ENCODE assay signal across 16 cellular contexts in the genomic region with DNA sequence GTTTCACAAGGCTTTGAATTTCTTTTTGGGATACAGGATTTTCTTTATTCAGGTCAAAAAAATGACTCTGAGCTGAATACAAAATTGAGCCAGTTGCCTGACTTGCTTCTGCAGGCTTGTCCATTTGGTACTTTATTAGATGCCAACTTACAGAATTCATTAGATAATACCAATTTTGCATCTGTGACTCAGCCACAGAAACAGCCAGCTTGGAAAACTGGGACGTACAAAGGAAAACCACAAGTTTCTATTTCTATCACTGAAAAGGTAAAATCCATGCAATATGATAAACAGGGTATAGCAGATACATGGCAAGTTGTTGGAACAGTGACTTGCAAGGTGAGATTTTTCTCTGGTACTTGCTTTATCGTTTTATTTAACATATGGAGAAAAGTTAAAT. TPM values are rescaled to one million over a fixed set of nuclear protein-coding genes. Genes with fewer than 3 reads are reported as not detected.
DNase-seq lines count a peak whose midpoint lies in the region; ATAC-seq and TF ChIP-seq lines count a peak whose summit lies in the region.
"Had no signal": no experiment of that assay in that cellular context is flagged by ENCODE, and none has a peak within 500 bp of the region (broad histone marks: within the 10 kb centered on the region; RNA-seq: fewer than 3 reads in every experiment).

No MANE protein-coding gene starts in this region.

- H2AK9ac ChIP-seq in IMR-90 (replicated peaks; ENCODE audit: low read depth, low read length, poor library complexity): no peak overlapping the region

- H2AK5ac ChIP-seq in IMR-90 (ENCODE audit: low read depth, low read length): no peak overlapping the region

- peaks cover 44% of the 10 kb centered on the region for H3K36me3 Mint-ChIP-seq in activated T-helper 17 cell treated with anti-CD3 and anti-CD28 coated beads, Interleukin-2, amount 50 U/mL, for 72 hours (ENCODE audit: low read depth)
- peaks cover 38% of the 10 kb centered on the region for H3K36me3 Mint-ChIP-seq in endothelial cell (ENCODE audit: low read depth, unreplicated experiment)

- H2BK120ac ChIP-seq in IMR-90 (ENCODE audit: low read depth, low read length): no peak overlapping the region

- H4K5ac ChIP-seq in IMR-90 (ENCODE audit: low read depth, low read length): no peak overlapping the region

- BruUV-seq in IMR-90 (replicated peaks; lab: Mats Ljungman, UMichigan): no TSS peak

- no peak overlapping the region for H3K18ac ChIP-seq in IMR-90 (ENCODE audit: low read depth, low read length)

- H3K27ac ChIP-seq in IMR-90 (ENCODE audit: insufficient read depth, low read length): no peak overlapping the region
- H3K27ac ChIP-seq: BLaER1 treated with 17β-estradiol and CSF1 and Interleukin-3, amounts not matched to agents 10 nM and 100 nM; HL-60 had no signal

- no peaks in the 10 kb centered on the region for H3K27me3 ChIP-seq in IMR-90 (ENCODE audit: control insufficient read depth, insufficient read depth, low read length)
- H3K27me3 ChIP-seq: BLaER1 treated with 17β-estradiol and CSF1 and Interleukin-3, amounts not matched to agents 10 nM and 100 nM had no signal

- TF ChIP-seq CTCF in IMR-90 (conservative IDR thresholded peaks at IDR 0.05; ENCODE audit: low read depth, low read length) (no peak), fibroblast of the aortic adventitia (IDR thresholded peaks at IDR 0.05; ENCODE audit: insufficient read depth, low read length) (no peak), endothelial cell (IDR thresholded peaks at IDR 0.05; ENCODE audit: unreplicated experiment) (no peak)

- H4K8ac ChIP-seq in IMR-90 (ENCODE audit: low read depth in 2 of 2, low read length in 2 of 2): no peak overlapping the region

- no peak overlapping the region for H3K4ac ChIP-seq in IMR-90 (ENCODE audit: low read depth, low read length)

- peak; percentile 22 for DNase-seq in IMR-90
- DNase-seq in fibroblast of the aortic adventitia (ENCODE audit: low read depth): peak; percentile 39
- DNase-seq in AG20443 (ENCODE audit: low spot score): no peak
- no peak for DNase-seq in endothelial cell (ENCODE audit: low spot score)
- DNase-seq in UCSD-AML1 (lab: John Stamatoyannopoulos, UW; ENCODE audit: unreplicated experiment): no peak
- no peak for DNase-seq in cerebellar cortex (ENCODE audit: low spot score)
- DNase-seq: 8988T; Calu3; CD8-positive, alpha-beta T cell; DND-41; EL; H9 had no signal

- H3K4me2 ChIP-seq in IMR-90 (ENCODE audit: low read depth, low read length): no peak overlapping the region
- H3K4me2 ChIP-seq: BLaER1 treated with 17β-estradiol and CSF1 and Interleukin-3, amounts not matched to agents 10 nM and 100 nM had no signal

- POLR2A ChIA-PET in IMR-90 (lab: Charles Lee; ENCODE audit: unreplicated experiment): no interaction called here

- no peak overlapping the region for H3K56ac ChIP-seq in IMR-90 (ENCODE audit: extremely low read depth, insufficient read depth, low read length)

- H3K9ac ChIP-seq in IMR-90 (ENCODE audit: low read depth, low read length): no peak overlapping the region
- H3K9ac ChIP-seq: BLaER1 treated with 17β-estradiol and CSF1 and Interleukin-3, amounts not matched to agents 10 nM and 100 nM had no signal

- no peak for TF ChIP-seq RAD21 in IMR-90 (IDR thresholded peaks at IDR 0.05; ENCODE audit: low read length)

- H2BK5ac ChIP-seq in IMR-90 (ENCODE audit: low read depth, low read length, poor library complexity, severe bottlenecking): no peak overlapping the region

- TF ChIP-seq POLR2A in IMR-90 (IDR thresholded peaks at IDR 0.05; ENCODE audit: low read depth, low read length): no peak

- dilution Hi-C loops in IMR-90 (cut with HindIII; ENCODE audit: low sequenced_read_pairs, unreplicated experiment): no loop called here

- WGBS in IMR-90 (ENCODE audit: extremely low coverage in 2 of 2, insufficient read length in 1 of 2), 2 experiments: no CpG with 5 or more reads among the region's 2 CpGs

- no peaks in the 10 kb centered on the region for H3K9me1 ChIP-seq in IMR-90 (ENCODE audit: insufficient read depth, low read length)

- no peak overlapping the region for H2BK15ac ChIP-seq in IMR-90 (ENCODE audit: low read depth, low read length)

- no peak overlapping the region for H3K23ac ChIP-seq in IMR-90 (ENCODE audit: low read depth, low read length)

- CTCF ChIA-PET in IMR-90 (lab: Yijun Ruan, JAX): no interaction called here

- in situ Hi-C loops in IMR-90 (cut with MboI; ENCODE audit: low sequenced_read_pairs): loop anchor here (25.0 kb wide), 1 partner anchor 963 kb away; a partner anchor contains a TSS

- no peaks in the 10 kb centered on the region for H4K20me1 ChIP-seq in IMR-90 (ENCODE audit: insufficient read depth, low read length)

- no peaks in the 10 kb centered on the region for H3K27me3 Mint-ChIP-seq in activated T-helper 17 cell treated with anti-CD3 and anti-CD28 coated beads, Interleukin-2, amount 50 U/mL, for 72 hours
- H3K27me3 Mint-ChIP-seq in endothelial cell (ENCODE audit: unreplicated experiment): no peaks in the 10 kb centered on the region
- H3K27me3 Mint-ChIP-seq: B cell had no signal

- peaks cover 14 to 28% of the 10 kb centered on the region in 2 experiments for H3K79me1 ChIP-seq in IMR-90 (ENCODE audit: low read depth in 1 of 2, low read length in 2 of 2)

- H3K36me3 ChIP-seq in IMR-90 (ENCODE audit: control insufficient read depth, insufficient read depth, low read length): peaks cover 15% of the 10 kb centered on the region

- H3K4me3 ChIP-seq in IMR-90 (ENCODE audit: insufficient read depth, low read depth, low read length) (no peak overlapping the region), fibroblast of the aortic adventitia (ENCODE audit: low read depth, low read length) (no peak overlapping the region)
- H3K4me3 ChIP-seq: BLaER1 treated with 17β-estradiol and CSF1 and Interleukin-3, amounts not matched to agents 10 nM and 100 nM had no signal

- H2AFZ ChIP-seq in IMR-90 (replicated peaks; ENCODE audit: low read length, poor library complexity): no peak overlapping the region

- peak overlapping the region; percentile 73 for H3K27ac Mint-ChIP-seq in activated T-helper 17 cell treated with anti-CD3 and anti-CD28 coated beads, Interleukin-2, amount 50 U/mL, for 72 hours
- H3K27ac Mint-ChIP-seq in endothelial cell (ENCODE audit: unreplicated experiment): no peak overlapping the region
- H3K27ac Mint-ChIP-seq: B cell; CD8-positive, alpha-beta T cell had no signal

- no peak overlapping the region for H3K4me3 Mint-ChIP-seq in activated T-helper 17 cell treated with anti-CD3 and anti-CD28 coated beads, Interleukin-2, amount 50 U/mL, for 72 hours
- H3K4me3 Mint-ChIP-seq in endothelial cell (ENCODE audit: unreplicated experiment): no peak overlapping the region
- H3K4me3 Mint-ChIP-seq: B cell; CD8-positive, alpha-beta T cell; H9 had no signal

- no peaks in the 10 kb centered on the region for H3K4me1 ChIP-seq in IMR-90 (ENCODE audit: control insufficient read depth, insufficient read depth, low read length)

- intact Hi-C loops in IMR-90 (cut with micrococcal nuclease): no loop called here

- no peak overlapping the region for H3K14ac ChIP-seq in IMR-90 (replicated peaks; ENCODE audit: low read depth, low read length)

- no peak overlapping the region for H4K91ac ChIP-seq in IMR-90 (ENCODE audit: insufficient read depth, low read depth, low read length)

- H2BK20ac ChIP-seq in IMR-90 (ENCODE audit: low read depth, low read length): no peak overlapping the region

- no peaks in the 10 kb centered on the region; the same call in 1 of the 2 replicates for H3K9me3 ChIP-seq in IMR-90 (ENCODE audit: control insufficient read depth, insufficient read depth, low read length)
- H3K9me3 ChIP-seq: BLaER1 treated with 17β-estradiol and CSF1 and Interleukin-3, amounts not matched to agents 10 nM and 100 nM had no signal

- H3K9me3 Mint-ChIP-seq in activated T-helper 17 cell treated with anti-CD3 and anti-CD28 coated beads, Interleukin-2, amount 50 U/mL, for 72 hours: no peaks in the 10 kb centered on the region
- H3K9me3 Mint-ChIP-seq in endothelial cell (ENCODE audit: unreplicated experiment): no peaks in the 10 kb centered on the region
- H3K9me3 Mint-ChIP-seq: CD8-positive, alpha-beta T cell; H9 had no signal

- H3K4me1 Mint-ChIP-seq in activated T-helper 17 cell treated with anti-CD3 and anti-CD28 coated beads, Interleukin-2, amount 50 U/mL, for 72 hours: peaks cover 41% of the 10 kb centered on the region
- H3K4me1 Mint-ChIP-seq in endothelial cell (ENCODE audit: unreplicated experiment): peaks cover 19% of the 10 kb centered on the region

- ATAC-seq in IMR-90 (ENCODE audit: low read depth): no peak
- no peak for ATAC-seq in activated T-helper 17 cell treated with anti-CD3 and anti-CD28 coated beads, Interleukin-2, amount 50 U/mL, for 72 hours (replicated peaks)
- ATAC-seq: CD8-positive, alpha-beta T cell had no signal

TF ChIP-seq in IMR-90, 13 proteins besides CTCF, POLR2A, EP300 and RAD21 (continues in another document):
- TF ChIP-seq MAFK (IDR thresholded peaks at IDR 0.05; ENCODE audit: low read depth, low read length): no peak
- TF ChIP-seq CEBPB (IDR thresholded peaks at IDR 0.05; ENCODE audit: low read depth, low read length): no peak
- no peak for TF ChIP-seq NFE2L2 (IDR thresholded peaks at IDR 0.05; ENCODE audit: low read depth, low read length)
- no peak for TF ChIP-seq CHD1 (IDR thresholded peaks at IDR 0.05; ENCODE audit: low read depth, low read length)

RNA-seq across cellular contexts. Expression of a gene that starts 5.8 kb away (rescaled TPM):
- total RNA-seq in IMR-90 (2012; rRNA removed) (28.3 TPM in 2 replicates), fibroblast of the aortic adventitia (ENCODE audit: low replicate concordance) (36.6 and 50.9 TPM in 2 replicates), endothelial cell (ENCODE audit: unreplicated experiment) (153 TPM)
- 13.6 and 16.1 TPM in 2 replicates for polyA plus RNA-seq in IMR-90 (2012; rRNA removed)
- polyA plus RNA-seq in IMR-90 (2012; cell fraction: cytosol; rRNA removed): 3.3 and 7.1 TPM in 2 replicates
- 1.9 and 10.4 TPM in 2 replicates for polyA plus RNA-seq in IMR-90 (2012; cell fraction: nucleus; rRNA removed; ENCODE audit: low replicate concordance)
- total RNA-seq in activated T-helper 17 cell treated with anti-CD3 and anti-CD28 coated beads, Interleukin-2, amount 50 U/mL, for 72 hours: 10 to 100 TPM; 25.5 to 34.9 TPM

RNA-seq across cellular contexts. Expression of a gene that starts 5.8 kb away (rescaled TPM):
- total RNA-seq in IMR-90 (2012; rRNA removed): 52.5 and 89.7 TPM in 2 replicates
- polyA plus RNA-seq in IMR-90 (2012; rRNA removed): 17.9 and 22.4 TPM in 2 replicates
- 4.9 and 10.2 TPM in 2 replicates for polyA plus RNA-seq in IMR-90 (2012; cell fraction: cytosol; rRNA removed)
- 2.6 and 14.8 TPM in 2 replicates for polyA plus RNA-seq in IMR-90 (2012; cell fraction: nucleus; rRNA removed; ENCODE audit: low replicate concordance)
- 10 to 100 TPM; 59.0 to 67.6 TPM for total RNA-seq in activated T-helper 17 cell treated with anti-CD3 and anti-CD28 coated beads, Interleukin-2, amount 50 U/mL, for 72 hours
- 49.3 and 87.4 TPM in 2 replicates for total RNA-seq in fibroblast of the aortic adventitia (ENCODE audit: low replicate concordance)
- total RNA-seq in endothelial cell (ENCODE audit: unreplicated experiment): 131 TPM

Comparison
In these comparisons a context has a peak if more than half of its experiments do, and no peak if none do; other contexts are left out.
1. DNase-seq: peak in IMR-90 (single experiment) and fibroblast of the aortic adventitia (single experiment); none in AG20443 (single experiment), endothelial cell (single experiment), UCSD-AML1 (single experiment) and cerebellar cortex (single experiment).